ENCODE assay signal across 7 cellular contexts in genomic region chrX:68685722-68686683, GRCh38. TPM values are rescaled to one million over a fixed set of nuclear protein-coding genes. Genes with fewer than 3 reads are reported as not detected.
DNase-seq lines count a peak whose midpoint lies in the region; ATAC-seq and TF ChIP-seq lines count a peak whose summit lies in the region.

No MANE protein-coding gene starts in this region.

- no peak for TF ChIP-seq POLR2A in Peyer's patch (IDR thresholded peaks at IDR 0.05)

- H3K27me3 Mint-ChIP-seq in GM23338 (ENCODE audit: insufficient read depth, low read depth, poor library complexity), result peaks cover 12% of the 10 kb centered on the region

- TF ChIP-seq CTCF in GM23338 (conservative IDR thresholded peaks at IDR 0.05; ENCODE audit: low read depth in 2 of 2) (peak; percentile 22 to 38; a peak in 2 of 4 replicates), Peyer's patch (IDR thresholded peaks at IDR 0.05) (no peak)

- H3K4me1 ChIP-seq in GM23338 (ENCODE audit: insufficient read depth) (no peaks in the 10 kb centered on the region), Peyer's patch (no peaks in the 10 kb centered on the region), ectodermal cell (ENCODE audit: control insufficient read depth, insufficient read depth, low read length) (no peaks in the 10 kb centered on the region), muscle layer of duodenum (ENCODE audit: control insufficient read depth in 1 of 2, insufficient read depth in 2 of 2, low read length in 2 of 2) (no peaks in the 10 kb centered on the region)

- H3K9me2 ChIP-seq in GM23338 (ENCODE audit: insufficient read depth), result no peaks in the 10 kb centered on the region

- no peak overlapping the region for H3K27ac ChIP-seq in GM23338 (ENCODE audit: low read depth)
- peak overlapping the region in 3 of 4 donors; percentile 10 to 49 (median 35) for H3K27ac ChIP-seq in Peyer's patch
- no peak overlapping the region for H3K27ac ChIP-seq in ectodermal cell (ENCODE audit: insufficient read depth, low read depth, low read length, poor library complexity, severe bottlenecking)
- H3K27ac ChIP-seq in muscle layer of duodenum (ENCODE audit: low read length), result no peak overlapping the region

- peak overlapping the region; percentile 53 for H3K4me3 ChIP-seq in GM23338
- H3K4me3 ChIP-seq in Peyer's patch, result peak overlapping the region in 3 of 4 donors; percentile 18 to 35 (median 35)
- H3K4me3 ChIP-seq in ectodermal cell (ENCODE audit: insufficient read depth, low read depth, low read length), result peak overlapping the region; percentile 25
- H3K4me3 ChIP-seq in muscle layer of duodenum (ENCODE audit: low read depth in 1 of 2, low read length in 2 of 2), result peak overlapping the region; percentile 26 to 47

- H3K9me3 ChIP-seq in Peyer's patch, result no peaks in the 10 kb centered on the region
- no peaks in the 10 kb centered on the region for H3K9me3 ChIP-seq in ectodermal cell (ENCODE audit: control insufficient read depth, low read length)
- no peaks in the 10 kb centered on the region for H3K9me3 ChIP-seq in muscle layer of duodenum (ENCODE audit: control insufficient read depth in 1 of 2, low read length in 2 of 2)

- DNase-seq in GM23338 (ENCODE audit: low spot score), result peak; percentile 72
- DNase-seq in Peyer's patch, result no peak
- no peak for DNase-seq in COLO829 (ENCODE audit: low spot score)

- H3K36me3 ChIP-seq in GM23338 (ENCODE audit: insufficient read depth) (no peaks in the 10 kb centered on the region), Peyer's patch (no peaks in the 10 kb centered on the region), ectodermal cell (ENCODE audit: control insufficient read depth, insufficient read depth, low read length) (no peaks in the 10 kb centered on the region), muscle layer of duodenum (ENCODE audit: control insufficient read depth in 1 of 2, insufficient read depth in 2 of 2, low read length in 2 of 2) (no peaks in the 10 kb centered on the region)

- peaks cover 32% of the 10 kb centered on the region for H3K4me1 Mint-ChIP-seq in GM23338

- peak overlapping the region; percentile 74 for H3K4me2 ChIP-seq in GM23338

- H2AFZ ChIP-seq in GM23338, result 0 out of 2 replicates have a peak overlapping the region, but pooled peaks have one; percentile 32

- H3K36me3 Mint-ChIP-seq in GM23338 (ENCODE audit: low read depth), result no peaks in the 10 kb centered on the region

- no peaks in the 10 kb centered on the region for H3K79me2 ChIP-seq in GM23338 (replicated peaks; ENCODE audit: insufficient read depth)

- no peak overlapping the region; the same call in 1 of the 2 replicates for H3K27ac Mint-ChIP-seq in GM23338

- 9% methylated on average over 50 of the region's 50 CpGs for WGBS in ectodermal cell, 2 experiments

- no peaks in the 10 kb centered on the region for H4K20me1 ChIP-seq in GM23338 (replicated peaks; ENCODE audit: insufficient read depth)

- ATAC-seq in GM23338 (peak; percentile 81), HG03280 (IDR thresholded peaks at IDR 0.05; ENCODE audit: unreplicated experiment) (no peak), GM21619 (IDR thresholded peaks at IDR 0.05; ENCODE audit: unreplicated experiment) (no peak)

- no peaks in the 10 kb centered on the region for H3K9me3 Mint-ChIP-seq in GM23338

- H3K4me3 Mint-ChIP-seq in GM23338, result peak overlapping the region; percentile 68

- no peaks in the 10 kb centered on the region for H3F3A ChIP-seq in GM23338 (replicated peaks; ENCODE audit: low read depth)

- H3K27me3 ChIP-seq in GM23338 (ENCODE audit: insufficient read depth), result peaks cover 9% of the 10 kb centered on the region; the same call in 1 of the 2 replicates
- no peaks in the 10 kb centered on the region for H3K27me3 ChIP-seq in Peyer's patch
- no peaks in the 10 kb centered on the region for H3K27me3 ChIP-seq in ectodermal cell (ENCODE audit: control insufficient read depth, insufficient read depth, low read length, poor library complexity, severe bottlenecking)
- no peaks in the 10 kb centered on the region for H3K27me3 ChIP-seq in muscle layer of duodenum (ENCODE audit: low read depth, low read length)

TF ChIP-seq in GM23338, 12 proteins besides CTCF, POLR2A, EP300 and RAD21:
- no peak for TF ChIP-seq EZH2phosphoT487 (IDR thresholded peaks at IDR 0.05; ENCODE audit: unreplicated experiment)
- TF ChIP-seq EZH2 (IDR thresholded peaks at IDR 0.05; ENCODE audit: low read depth, unreplicated experiment), result no peak
- TF ChIP-seq POLR2AphosphoS5 (IDR thresholded peaks at IDR 0.05; ENCODE audit: low read depth), result peak; percentile 69

RNA-seq across cellular contexts. Expression of gene STARD8, which starts 38.5 kb away (rescaled TPM):
- 3.5 and 5.6 TPM in 2 replicates for total RNA-seq in GM23338 (2014; rRNA removed; shearing (Covaris generic))
- polyA plus RNA-seq in GM23338 (2016; fragmentation: Nextera tagmentation; extraction: Ambion mirVana), result 0.74 and 1.0 TPM in 2 replicates
- 1 to 10 TPM in 3 of 4 donors, under 1 TPM in 1; 0.70 to 5.0 (median 4.1) TPM for total RNA-seq in Peyer's patch
- polyA plus RNA-seq in ectodermal cell (2013, experiment 1 of 4), result 6.1 TPM
- polyA plus RNA-seq in ectodermal cell (2013, experiment 2 of 4), result 5.6 TPM
- 5.0 TPM for polyA plus RNA-seq in ectodermal cell (2013, experiment 3 of 4)
- 4.5 TPM for polyA plus RNA-seq in ectodermal cell (2013, experiment 4 of 4)

Comparison
In these comparisons a context has a peak if more than half of its experiments do, and no peak if none do; other contexts are left out.
1. H3K27ac ChIP-seq: peak in Peyer's patch (3 of 4); none in GM23338 (single experiment), ectodermal cell (single experiment) and muscle layer of duodenum (single experiment).
2. CTCF ChIP-seq: peak in GM23338 (2 of 2); none in Peyer's patch (0 of 6).
3. Peak in every context shown above with its lines, with median percentiles within 50 percentile points of each other: H3K4me3 ChIP-seq.